Comparison of ENCODE assay signal across 14 cellular contexts in the genomic region with DNA sequence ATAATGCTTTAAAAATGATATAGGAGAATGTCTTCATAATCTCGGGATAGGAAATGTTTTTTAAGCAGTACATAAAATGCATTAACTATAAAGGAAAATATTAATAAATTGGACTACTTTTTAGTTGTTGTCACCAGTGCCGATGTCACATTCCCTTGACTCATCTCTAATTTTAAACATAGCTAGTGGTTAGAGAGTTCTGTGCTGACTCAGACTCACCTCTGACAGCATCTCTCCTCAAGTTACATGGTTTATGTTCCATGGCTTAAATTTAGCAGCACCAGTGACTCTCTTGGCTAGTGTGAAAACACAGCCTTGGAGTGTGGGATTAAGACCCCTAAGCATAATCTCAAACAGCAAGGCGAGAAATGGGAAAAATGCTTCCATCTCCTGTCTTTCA.
DNase-seq lines count a peak whose midpoint lies in the region; ATAC-seq and TF ChIP-seq lines count a peak whose summit lies in the region.
"Had no signal": no experiment of that assay in that cellular context is flagged by ENCODE, and none has a peak within 500 bp of the region (broad histone marks: within the 10 kb centered on the region; RNA-seq: fewer than 3 reads in every experiment).

No MANE protein-coding gene starts in this region.

- peak; percentile 4 for DNase-seq in MCF 10A (ENCODE audit: unreplicated experiment)
- DNase-seq in mammary epithelial cell, result no peak
- peak; percentile 0 for DNase-seq in adipocyte (ENCODE audit: low read depth)
- no peak for DNase-seq in left ventricle myocardium inferior
- peak; percentile 53 for DNase-seq in stromal cell of bone marrow (ENCODE audit: low read depth)
- no peak for DNase-seq in osteocyte (ENCODE audit: extremely low spot score, unreplicated experiment)
- no peak for DNase-seq in T-helper 17 cell
- no peak for DNase-seq in stimulated activated CD4-positive, alpha-beta T cell treated with anti-CD3 and anti-CD28 coated beads, Interleukin-15, amount 100 ng/mL, for 24 hours
- DNase-seq: NCI-H446, ovary, upper lobe of left lung had no signal

- TF ChIP-seq CTCF in MCF 10A (IDR thresholded peaks at IDR 0.05; ENCODE audit: unreplicated experiment), result no peak
- no peak for TF ChIP-seq CTCF in mammary epithelial cell (conservative IDR thresholded peaks at IDR 0.05 in 1 of 2, IDR thresholded peaks at IDR 0.05 in 1 of 2; ENCODE audit: extremely low read depth in 1 of 2, insufficient read depth in 1 of 2, low read depth in 1 of 2, low read length in 2 of 2)
- no peak for TF ChIP-seq CTCF in left ventricle myocardium inferior (IDR thresholded peaks at IDR 0.05; ENCODE audit: borderline replicate concordance)
- TF ChIP-seq CTCF in osteocyte (IDR thresholded peaks at IDR 0.05), result no peak

- no peaks in the 10 kb centered on the region for H3K4me1 ChIP-seq in mammary epithelial cell (ENCODE audit: insufficient read depth, low read length)
- H3K4me1 ChIP-seq in adipocyte (ENCODE audit: control insufficient read depth, insufficient read depth, low read length), result no peaks in the 10 kb centered on the region
- no peaks in the 10 kb centered on the region for H3K4me1 ChIP-seq in left ventricle myocardium inferior
- H3K4me1 ChIP-seq: upper lobe of left lung had no signal

- POLR2A ChIA-PET in MCF 10A (lab: Yijun Ruan, JAX), result no interaction called here

- H3K36me3 ChIP-seq in mammary epithelial cell (ENCODE audit: insufficient read depth, low read length), result no peaks in the 10 kb centered on the region
- H3K36me3 ChIP-seq in adipocyte (ENCODE audit: control insufficient read depth, insufficient read depth, low read length, severe bottlenecking), result no peaks in the 10 kb centered on the region
- H3K36me3 ChIP-seq in left ventricle myocardium inferior, result no peaks in the 10 kb centered on the region
- H3K36me3 ChIP-seq: ovary, upper lobe of left lung had no signal

- no peak overlapping the region for H2AFZ ChIP-seq in mammary epithelial cell (ENCODE audit: low read depth, low read length)

- H3K27ac ChIP-seq in mammary epithelial cell (ENCODE audit: insufficient read depth, low read depth, low read length), result no peak overlapping the region
- peak overlapping the region; percentile 10 for H3K27ac ChIP-seq in left ventricle myocardium inferior (replicated peaks)
- H3K27ac ChIP-seq: ovary, upper lobe of left lung had no signal

- H3K4me1 Mint-ChIP-seq in MCF 10A (ENCODE audit: insufficient read depth, unreplicated experiment) (no peaks in the 10 kb centered on the region), osteocyte (ENCODE audit: unreplicated experiment) (peaks cover 4% of the 10 kb centered on the region), T-helper 17 cell (no peaks in the 10 kb centered on the region)

- H3K4me2 ChIP-seq in mammary epithelial cell (ENCODE audit: insufficient read depth, low read depth, low read length), result no peak overlapping the region

- ATAC-seq in T-helper 17 cell, result no peak
- ATAC-seq: GM12878, Panc1 had no signal

- no peaks in the 10 kb centered on the region for H3K9me3 Mint-ChIP-seq in MCF 10A (ENCODE audit: unreplicated experiment)
- H3K9me3 Mint-ChIP-seq in osteocyte (ENCODE audit: unreplicated experiment), result no peaks in the 10 kb centered on the region

- peaks cover 54% of the 10 kb centered on the region for H3K27me3 Mint-ChIP-seq in MCF 10A (ENCODE audit: insufficient read depth, unreplicated experiment)
- H3K27me3 Mint-ChIP-seq in osteocyte (ENCODE audit: unreplicated experiment), result peaks cover 7% of the 10 kb centered on the region
- no peaks in the 10 kb centered on the region for H3K27me3 Mint-ChIP-seq in T-helper 17 cell
- H3K27me3 Mint-ChIP-seq: brain had no signal

- in situ Hi-C loops in mammary epithelial cell (cut with MboI; ENCODE audit: low sequenced_read_pairs in 2 of 2), result no loop called here

- dilution Hi-C loops in mammary epithelial cell (cut with HindIII; ENCODE audit: low sequenced_read_pairs), result no loop called here

- no peaks in the 10 kb centered on the region for H3K27me3 ChIP-seq in mammary epithelial cell (ENCODE audit: insufficient read depth, low read length)
- no peaks in the 10 kb centered on the region for H3K27me3 ChIP-seq in adipocyte (replicated peaks; ENCODE audit: control insufficient read depth, insufficient read depth, low read length)
- H3K27me3 ChIP-seq in left ventricle myocardium inferior (ENCODE audit: low read depth), result no peaks in the 10 kb centered on the region
- H3K27me3 ChIP-seq: ovary, upper lobe of left lung had no signal

- H3K9me3 ChIP-seq in mammary epithelial cell (replicated peaks; ENCODE audit: insufficient read depth, low read length), result no peaks in the 10 kb centered on the region
- H3K9me3 ChIP-seq in adipocyte (ENCODE audit: control insufficient read depth, low read length), result no peaks in the 10 kb centered on the region
- no peaks in the 10 kb centered on the region for H3K9me3 ChIP-seq in left ventricle myocardium inferior (replicated peaks)
- no peaks in the 10 kb centered on the region for H3K9me3 ChIP-seq in T-helper 17 cell (ENCODE audit: control insufficient read depth, low read length, poor library complexity, severe bottlenecking)
- H3K9me3 ChIP-seq: ovary, upper lobe of left lung had no signal

- no peak overlapping the region for H3K4me3 ChIP-seq in mammary epithelial cell (replicated peaks in 1 of 3; ENCODE audit: insufficient read depth in 1 of 3, low read depth in 2 of 3, low read length in 3 of 3)
- H3K4me3 ChIP-seq in adipocyte (ENCODE audit: low read length), result no peak overlapping the region
- H3K4me3 ChIP-seq in left ventricle myocardium inferior, result no peak overlapping the region
- H3K4me3 ChIP-seq: GM12878, ovary, upper lobe of left lung had no signal

- H3K27ac Mint-ChIP-seq in MCF 10A (ENCODE audit: low read depth, unreplicated experiment) (no peak overlapping the region), osteocyte (ENCODE audit: unreplicated experiment) (no peak overlapping the region), T-helper 17 cell (no peak overlapping the region)

- no peaks in the 10 kb centered on the region for H3K79me2 ChIP-seq in mammary epithelial cell (ENCODE audit: insufficient read depth, low read length)

- CTCF ChIA-PET in MCF 10A (lab: Yijun Ruan, JAX), result no interaction called here
- CTCF ChIA-PET in mammary epithelial cell (lab: Charles Lee; ENCODE audit: low non-redundant PET), result no interaction called here

- H3K4me3 Mint-ChIP-seq in MCF 10A (ENCODE audit: unreplicated experiment) (no peak overlapping the region), osteocyte (ENCODE audit: unreplicated experiment) (no peak overlapping the region), T-helper 17 cell (no peak overlapping the region)
- H3K4me3 Mint-ChIP-seq: brain had no signal

- no peaks in the 10 kb centered on the region for H3K36me3 Mint-ChIP-seq in MCF 10A (ENCODE audit: insufficient read depth, unreplicated experiment)
- H3K36me3 Mint-ChIP-seq in osteocyte (ENCODE audit: unreplicated experiment), result no peaks in the 10 kb centered on the region
- H3K36me3 Mint-ChIP-seq in T-helper 17 cell (ENCODE audit: low read depth), result no peaks in the 10 kb centered on the region
- H3K36me3 Mint-ChIP-seq: brain had no signal

- WGBS in mammary epithelial cell (ENCODE audit: low coverage, missing lambda C conversion rate), result 85% methylated on average over 3 of the region's 3 CpGs

- H4K20me1 ChIP-seq in mammary epithelial cell (ENCODE audit: insufficient read depth, low read length), result no peaks in the 10 kb centered on the region

- H3K9ac ChIP-seq in mammary epithelial cell (ENCODE audit: insufficient read depth, low read length) (no peak overlapping the region), adipocyte (ENCODE audit: low read length) (no peak overlapping the region)

- intact Hi-C loops in MCF 10A (cut with micrococcal nuclease), result no loop called here
- intact Hi-C loops in mammary epithelial cell (cut with micrococcal nuclease), result no loop called here
- intact Hi-C loops in left ventricle myocardium inferior (cut with micrococcal nuclease), result no loop called here

- BruUV-seq in MCF 10A (replicated peaks; lab: Mats Ljungman, UMichigan), result no TSS peak
- BruUV-seq in mammary epithelial cell (replicated peaks; lab: Mats Ljungman, UMichigan), result no TSS peak

Comparison
In these comparisons a context has a peak if more than half of its experiments do, and no peak if none do; other contexts are left out.
1. DNase-seq: peak in MCF 10A (single experiment), adipocyte (single experiment) and stromal cell of bone marrow (single experiment); none in mammary epithelial cell (single experiment), left ventricle myocardium inferior (single experiment), osteocyte (single experiment), T-helper 17 cell (0 of 3) and stimulated activated CD4-positive, alpha-beta T cell treated with anti-CD3 and anti-CD28 coated beads, Interleukin-15, amount 100 ng/mL, for 24 hours (single experiment).